Comparison of ENCODE assay signal across 2 cellular contexts in genomic region chr9:77885104-77885672, GRCh38.
A peak's percentile ranks its signal among the peaks of the same experiment; 100 is the strongest.
TF ChIP-seq lines count a peak whose summit lies in the region.

No MANE protein-coding gene starts in this region.

TF ChIP-seq in HCT116, 20 proteins besides CTCF, POLR2A, EP300 and RAD21 (continued from another document):
- peak; percentile 11; the same call in 1 of the 2 replicates for TF ChIP-seq REST (IDR thresholded peaks at IDR 0.05; ENCODE audit: low read depth)

TF ChIP-seq in WTC11, 78 proteins besides CTCF, POLR2A, EP300 and RAD21 (continued from another document):
- TF ChIP-seq, protein P1, sequence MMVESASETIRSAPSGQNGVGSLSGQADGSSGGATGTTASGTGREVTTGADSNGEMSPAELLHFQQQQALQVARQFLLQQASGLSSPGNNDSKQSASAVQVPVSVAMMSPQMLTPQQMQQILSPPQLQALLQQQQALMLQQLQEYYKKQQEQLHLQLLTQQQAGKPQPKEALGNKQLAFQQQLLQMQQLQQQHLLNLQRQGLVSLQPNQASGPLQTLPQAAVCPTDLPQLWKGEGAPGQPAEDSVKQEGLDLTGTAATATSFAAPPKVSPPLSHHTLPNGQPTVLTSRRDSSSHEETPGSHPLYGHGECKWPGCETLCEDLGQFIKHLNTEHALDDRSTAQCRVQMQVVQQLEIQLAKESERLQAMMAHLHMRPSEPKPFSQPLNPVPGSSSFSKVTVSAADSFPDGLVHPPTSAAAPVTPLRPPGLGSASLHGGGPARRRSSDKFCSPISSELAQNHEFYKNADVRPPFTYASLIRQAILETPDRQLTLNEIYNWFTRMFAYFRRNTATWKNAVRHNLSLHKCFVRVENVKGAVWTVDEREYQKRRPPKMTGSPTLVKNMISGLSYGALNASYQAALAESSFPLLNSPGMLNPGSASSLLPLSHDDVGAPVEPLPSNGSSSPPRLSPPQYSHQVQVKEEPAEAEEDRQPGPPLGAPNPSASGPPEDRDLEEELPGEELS (CRISPR knock-in tag; IDR thresholded peaks at IDR 0.05), result no peak
- no peak for TF ChIP-seq ZNF138 (CRISPR knock-in tag; conservative IDR thresholded peaks at IDR 0.05)
- TF ChIP-seq MYBL2 (CRISPR knock-in tag; IDR thresholded peaks at IDR 0.05), result no peak
